Comparison of ENCODE assay signal across 8 cellular contexts in genomic region chr17:75875940-75876189, GRCh38. TPM values are rescaled to one million over a fixed set of nuclear protein-coding genes. Genes with fewer than 3 reads are reported as not detected.
DNase-seq lines count a peak whose midpoint lies in the region; ATAC-seq, FAIRE-seq and TF ChIP-seq lines count a peak whose summit lies in the region.

No MANE protein-coding gene starts in this region.

- H3K4me2 ChIP-seq in BLaER1, result peak overlapping the region; percentile 93

- H3K36me3 ChIP-seq in BLaER1, result no peaks in the 10 kb centered on the region
- H3K36me3 ChIP-seq in MG63, result peaks cover 24% of the 10 kb centered on the region

- no peak for FAIRE-seq in D721Med (lab: Jason Lieb, UNC)

- peaks cover 3% of the 10 kb centered on the region for H3K36me3 Mint-ChIP-seq in central memory CD8-positive, alpha-beta T cell (ENCODE audit: insufficient read depth)

- peak overlapping the region; percentile 55; the same call in 1 of the 2 replicates for H3K9ac ChIP-seq in BLaER1

- no peak for ATAC-seq in central memory CD8-positive, alpha-beta T cell (replicated peaks; ENCODE audit: extremely low read depth, poor library complexity, severe bottlenecking)
- ATAC-seq in omental fat pad (ENCODE audit: low FRiP score) (peak; percentile 8), GM21526 (IDR thresholded peaks at IDR 0.05; ENCODE audit: low FRiP score, unreplicated experiment) (no peak), GM21515 (IDR thresholded peaks at IDR 0.05; ENCODE audit: unreplicated experiment) (no peak)

- no peak for TF ChIP-seq CTCF in omental fat pad (IDR thresholded peaks at IDR 0.05)
- no peak for TF ChIP-seq CTCF in D721Med (IDR thresholded peaks at IDR 0.05; ENCODE audit: insufficient read depth, missing control alignments)

- peak overlapping the region; percentile 66 for H3K27ac ChIP-seq in BLaER1

- no peaks in the 10 kb centered on the region for H3K9me3 ChIP-seq in BLaER1
- no peaks in the 10 kb centered on the region for H3K9me3 ChIP-seq in MG63

- H3K4me3 Mint-ChIP-seq in central memory CD8-positive, alpha-beta T cell, result peak overlapping the region; percentile 87

- peaks cover 24% of the 10 kb centered on the region for H3K4me1 Mint-ChIP-seq in central memory CD8-positive, alpha-beta T cell

- peaks cover 77% of the 10 kb centered on the region for H3K4me1 ChIP-seq in BLaER1

- no peaks in the 10 kb centered on the region; the same call in 1 of the 2 replicates for H4K20me1 ChIP-seq in BLaER1

- H3K4me3 ChIP-seq in BLaER1 (peak overlapping the region; percentile 63; the same call in 1 of the 2 replicates), MG63 (no peak overlapping the region)

- peak; percentile 79 for DNase-seq in MG63
- no peak for DNase-seq in central memory CD8-positive, alpha-beta T cell (ENCODE audit: low spot score in 2 of 2)
- no peak for DNase-seq in omental fat pad (ENCODE audit: low spot score)
- no peak for DNase-seq in D721Med (ENCODE audit: insufficient read length, low spot score)
- no peak for DNase-seq in stimulated activated CD8-positive, alpha-beta memory T cell treated with anti-CD3 and anti-CD28 coated beads, Interleukin-4, amount 100 ng/mL, for 48 hours

- H3K27ac Mint-ChIP-seq in central memory CD8-positive, alpha-beta T cell (ENCODE audit: low read depth), result peak overlapping the region; percentile 81

- no peaks in the 10 kb centered on the region for H3K27me3 Mint-ChIP-seq in central memory CD8-positive, alpha-beta T cell

- H3K9me3 Mint-ChIP-seq in central memory CD8-positive, alpha-beta T cell, result no peaks in the 10 kb centered on the region

- peaks cover 52% of the 10 kb centered on the region for H3K27me3 ChIP-seq in BLaER1
- no peaks in the 10 kb centered on the region for H3K27me3 ChIP-seq in MG63

RNA-seq across cellular contexts. Expression of gene TRIM47, which starts 2.5 kb away (rescaled TPM):
- total RNA-seq in MG63 (2014; rRNA removed; shearing (Covaris generic); ENCODE audit: low replicate concordance), result 40.4 and 54.2 TPM in 2 replicates
- total RNA-seq in omental fat pad, result 10 to 100 TPM; 18.5 to 53.8 (median 29.6) TPM

RNA-seq across cellular contexts. Expression of gene WBP2, which starts 20.7 kb away (rescaled TPM):
- 6.6 and 7.9 TPM in 2 replicates for total RNA-seq in MG63 (2014; rRNA removed; shearing (Covaris generic); ENCODE audit: low replicate concordance)
- total RNA-seq in omental fat pad, result 10 to 100 TPM; 43.1 to 72.3 (median 50.2) TPM

RNA-seq across cellular contexts. Expression of gene TRIM65, which starts 20.9 kb away (rescaled TPM):
- 27.6 and 49.4 TPM in 2 replicates for total RNA-seq in MG63 (2014; rRNA removed; shearing (Covaris generic); ENCODE audit: low replicate concordance)
- total RNA-seq in omental fat pad, result 10 to 100 TPM; 10.0 to 37.4 (median 16.2) TPM

RNA-seq across cellular contexts. Expression of gene MRPL38, which starts 28.8 kb away (rescaled TPM):
- 75.8 and 100 TPM in 2 replicates for total RNA-seq in MG63 (2014; rRNA removed; shearing (Covaris generic); ENCODE audit: low replicate concordance)
- total RNA-seq in omental fat pad, result 10 to 100 TPM; 24.9 to 46.0 (median 35.6) TPM

RNA-seq across cellular contexts. Expression of gene UNC13D, which starts 31.7 kb away (rescaled TPM):
- total RNA-seq in MG63 (2014; rRNA removed; shearing (Covaris generic); ENCODE audit: low replicate concordance), result 0.20 and 0.23 TPM in 2 replicates
- total RNA-seq in omental fat pad, result 10 to 100 TPM in 2 of 4 donors, 1 to 10 TPM in 2; 3.2 to 27.1 (median 8.2) TPM
